ENCODE assay signal across 21 cellular contexts in genomic region chr15:40087095-40087805, GRCh38. TPM values are rescaled to one million over a fixed set of nuclear protein-coding genes. Genes with fewer than 3 reads are reported as not detected.
DNase-seq lines count a peak whose midpoint lies in the region; TF ChIP-seq lines count a peak whose summit lies in the region.
"Had no signal": no experiment of that assay in that cellular context is flagged by ENCODE, and none has a peak within 500 bp of the region (broad histone marks: within the 10 kb centered on the region; RNA-seq: fewer than 3 reads in every experiment).

No MANE protein-coding gene starts in this region.

- TF ChIP-seq POLR2A in vagina (IDR thresholded peaks at IDR 0.05): no peak

- peaks cover 18% of the 10 kb centered on the region for H3K36me3 Mint-ChIP-seq in brain

- no peak overlapping the region for H2AFZ ChIP-seq in neuronal stem cell (ENCODE audit: low read length)

- H3K4me3 ChIP-seq in left ventricle myocardium inferior (no peak overlapping the region), neuronal stem cell (ENCODE audit: low read length in 2 of 2) (no peak overlapping the region), vagina (no peak overlapping the region)

- no peak overlapping the region for H2BK15ac ChIP-seq in neuronal stem cell (ENCODE audit: low read length)

- no peak overlapping the region for H3K4ac ChIP-seq in neuronal stem cell (ENCODE audit: low read length)

- H2BK5ac ChIP-seq in neuronal stem cell (ENCODE audit: low read length): no peak overlapping the region

- H2BK12ac ChIP-seq in neuronal stem cell (ENCODE audit: low read length): no peak overlapping the region

- peaks cover 41% of the 10 kb centered on the region for H3K27me3 Mint-ChIP-seq in brain

- H4K91ac ChIP-seq in neuronal stem cell (ENCODE audit: low read depth, low read length, poor library complexity): no peak overlapping the region

- H3K27ac ChIP-seq in left ventricle myocardium inferior (replicated peaks): no peak overlapping the region
- no peak overlapping the region for H3K27ac ChIP-seq in neuronal stem cell (replicated peaks; ENCODE audit: low read length)
- peak overlapping the region; percentile 65 for H3K27ac ChIP-seq in vagina

- H2BK120ac ChIP-seq in neuronal stem cell (ENCODE audit: low read depth, low read length): no peak overlapping the region

- H4K8ac ChIP-seq in neuronal stem cell (ENCODE audit: low read depth, low read length): no peak overlapping the region

- H3K9me3 Mint-ChIP-seq in brain: peaks cover 0 to 10% (median 0%) of the 10 kb centered on the region in 5 experiments
- H3K9me3 Mint-ChIP-seq: activated CD8-positive, alpha-beta T cell treated with anti-CD3 and anti-CD28 coated beads for 36 hours; CD4-positive, CD25-positive, alpha-beta regulatory T cell had no signal

- intact Hi-C loops in cardiac septum (cut with DNase I): no loop called here
- intact Hi-C loops in left ventricle myocardium inferior (cut with micrococcal nuclease): no loop called here
- intact Hi-C loops in vagina (cut with DNase I): no loop called here

- H3K18ac ChIP-seq in neuronal stem cell (ENCODE audit: low read length): peak overlapping the region; percentile 29

- H3K36me3 ChIP-seq in left ventricle myocardium inferior (peaks cover 6% of the 10 kb centered on the region), neuronal stem cell (replicated peaks in 1 of 2; ENCODE audit: control insufficient read depth in 2 of 2, insufficient read depth in 2 of 2, low read length in 2 of 2) (no peaks in the 10 kb centered on the region), vagina (peaks cover 0 to 10% of the 10 kb centered on the region in 2 donors)

- H3K79me1 ChIP-seq in neuronal stem cell (ENCODE audit: low read depth, low read length): no peaks in the 10 kb centered on the region

- H3K14ac ChIP-seq in neuronal stem cell (ENCODE audit: low read length): no peak overlapping the region

- no peak overlapping the region for H3K23ac ChIP-seq in neuronal stem cell (ENCODE audit: low read depth, low read length, poor library complexity)

- DNase-seq in cardiac septum (ENCODE audit: low spot score) (peak; percentile 63), left ventricle myocardium inferior (no peak), neuronal stem cell (ENCODE audit: low spot score) (no peak), vagina (ENCODE audit: extremely low spot score in 2 of 2) (no peak), GM19240 (ENCODE audit: insufficient read length, low spot score) (no peak), NCI-H748 treated with DMSO at 0.1 percent for 48 hours (lab: John Stamatoyannopoulos, UW) (no peak)
- DNase-seq in effector CD4-positive, alpha-beta T cell: no peak
- DNase-seq: activated CD8-positive, alpha-beta T cell treated with anti-CD3 and anti-CD28 coated beads for 36 hours; activated naive CD4-positive, alpha-beta T cell; activated T-cell treated with anti-CD3 and anti-CD28 coated beads, Interleukin-2, amount 50 U/mL, for 1 hour; amygdala; CD4-positive, CD25-positive, alpha-beta regulatory T cell; effector memory CD4-positive, alpha-beta T cell; head of caudate nucleus; NCI-H1092 treated with DMSO at 0.1 percent for 48 hours; NCI-H2081; NCI-H524; SIG-M5; stimulated activated CD4-positive, alpha-beta T cell treated with anti-CD3 and anti-CD28 coated beads, Interleukin-4, amount 100 ng/mL, for 1 hour; T-helper 17 cell had no signal

- H3K9me3 ChIP-seq in left ventricle myocardium inferior (replicated peaks): no peaks in the 10 kb centered on the region
- no peaks in the 10 kb centered on the region for H3K9me3 ChIP-seq in neuronal stem cell (replicated peaks in 1 of 2; ENCODE audit: control insufficient read depth in 2 of 2, insufficient read depth in 1 of 2, low read depth in 1 of 2, low read length in 2 of 2)
- H3K9me3 ChIP-seq in vagina: no peaks in the 10 kb centered on the region

- peak overlapping the region in 4 of 5 experiments; percentile 28 to 96 (median 84) for H3K27ac Mint-ChIP-seq in brain
- H3K27ac Mint-ChIP-seq: activated CD8-positive, alpha-beta T cell treated with anti-CD3 and anti-CD28 coated beads for 36 hours; T-helper 17 cell had no signal

- peak overlapping the region in 3 of 5 experiments; percentile 29 to 52 (median 43) for H3K4me3 Mint-ChIP-seq in brain
- H3K4me3 Mint-ChIP-seq: activated CD8-positive, alpha-beta T cell treated with anti-CD3 and anti-CD28 coated beads for 36 hours; CD4-positive, CD25-positive, alpha-beta regulatory T cell; T-helper 17 cell had no signal

- TF ChIP-seq CTCF in left ventricle myocardium inferior (IDR thresholded peaks at IDR 0.05; ENCODE audit: borderline replicate concordance): no peak
- TF ChIP-seq CTCF in brain (conservative IDR thresholded peaks at IDR 0.05): no peak
- no peak for TF ChIP-seq CTCF in vagina (IDR thresholded peaks at IDR 0.05)

- H3K4me2 ChIP-seq in neuronal stem cell (ENCODE audit: insufficient read depth, low read length, poor library complexity, severe bottlenecking): no peak overlapping the region

- H3K4me1 ChIP-seq in left ventricle myocardium inferior (peaks cover 67% of the 10 kb centered on the region), neuronal stem cell (ENCODE audit: control insufficient read depth in 2 of 2, insufficient read depth in 1 of 2, low read depth in 1 of 2, low read length in 2 of 2) (peaks cover 46 to 57% of the 10 kb centered on the region in 2 donors), vagina (peaks cover 72% of the 10 kb centered on the region)

- H3K4me1 Mint-ChIP-seq in brain: peaks cover 99% of the 10 kb centered on the region
- H3K4me1 Mint-ChIP-seq: T-helper 17 cell had no signal

- WGBS in neuronal stem cell (ENCODE audit: extremely low coverage in 2 of 2, insufficient read length in 2 of 2, insufficient replicate concordance in 1 of 2), 2 donors: no CpG with 5 or more reads among the region's 14 CpGs

- H3K27me3 ChIP-seq in left ventricle myocardium inferior (ENCODE audit: low read depth): no peaks in the 10 kb centered on the region
- peaks cover 0 to 19% (median 0%) of the 10 kb centered on the region in 3 experiments for H3K27me3 ChIP-seq in neuronal stem cell (ENCODE audit: control insufficient read depth in 3 of 3, insufficient read depth in 3 of 3, low read depth in 1 of 3, low read length in 3 of 3)
- no peaks in the 10 kb centered on the region for H3K27me3 ChIP-seq in vagina

- H3K9ac ChIP-seq in neuronal stem cell (ENCODE audit: low read depth, low read length, poor library complexity): no peak overlapping the region

- H2AK5ac ChIP-seq in neuronal stem cell (ENCODE audit: low read depth, low read length): no peak overlapping the region

RNA-seq across cellular contexts. Expression of gene BMF, which starts 21.4 kb away (rescaled TPM):
- 1.1 TPM for total RNA-seq in cardiac septum
- total RNA-seq in left ventricle myocardium inferior: 3.1 TPM
- polyA plus RNA-seq in brain (ENCODE audit: insufficient read depth, low read depth, low replicate concordance): 22.7 TPM
- polyA plus RNA-seq in neuronal stem cell (2013, experiment 1 of 2): 6.6 TPM
- 6.6 TPM for polyA plus RNA-seq in neuronal stem cell (2013, experiment 2 of 2)
- 2.9 TPM for total RNA-seq in vagina

RNA-seq across cellular contexts. Expression of gene SRP14, which starts 48.3 kb away (rescaled TPM):
- total RNA-seq in cardiac septum (168 TPM), left ventricle myocardium inferior (240 TPM), vagina (409 TPM)
- polyA plus RNA-seq in brain (ENCODE audit: insufficient read depth, low read depth, low replicate concordance): 457 TPM
- 655 TPM for polyA plus RNA-seq in neuronal stem cell (2013, experiment 1 of 2)
- polyA plus RNA-seq in neuronal stem cell (2013, experiment 2 of 2): 647 TPM
